ENCODE assay signal across 18 cellular contexts in genomic region chr3:195274259-195274966, GRCh38.
"Had no signal": no experiment of that assay in that cellular context is flagged by ENCODE, and none has a peak within 500 bp of the region (broad histone marks: within the 10 kb centered on the region; RNA-seq: fewer than 3 reads in every experiment).

No MANE protein-coding gene starts in this region.

- H3K9me3 ChIP-seq: SJSA1, SK-N-SH had no signal

- H3K27me3 ChIP-seq: SJSA1 had no signal

- H3K4me2 ChIP-seq: SK-N-SH had no signal

- H3K9ac ChIP-seq: SK-N-SH had no signal

- FAIRE-seq: RCC 7860 had no signal

- H3K27ac ChIP-seq: SJSA1 had no signal

- H3K4me3 ChIP-seq: SJSA1 had no signal

- DNase-seq: KBM-7, NCI-H1092, NCI-H1105 treated with DMSO at 0.1 percent for 48 hours, NCI-H1417 treated with DMSO at 0.1 percent for 48 hours, NCI-H187 treated with DMSO at 0.1 percent for 48 hours, NCI-H2029 treated with DMSO at 0.1 percent for 48 hours, NCI-H2227 treated with DMSO at 0.1 percent for 48 hours, NCI-H524, NCI-H526 treated with DMSO at 0.1 percent for 48 hours, NCI-H774, Right ventricle myocardium superior, RPMI8226, SIG-M5, SK-N-SH, SW 1271, T-helper 1 cell had no signal
